Comparison of ENCODE assay signal across 21 cellular contexts in genomic region chr13:20519887-20520286, GRCh38. TPM values are rescaled to one million over a fixed set of nuclear protein-coding genes. Genes with fewer than 3 reads are reported as not detected.
DNase-seq lines count a peak whose midpoint lies in the region; ATAC-seq and TF ChIP-seq lines count a peak whose summit lies in the region.
"Had no signal": no experiment of that assay in that cellular context is flagged by ENCODE, and none has a peak within 500 bp of the region (broad histone marks: within the 10 kb centered on the region; RNA-seq: fewer than 3 reads in every experiment).

No MANE protein-coding gene starts in this region.

- DNase-seq in AG10803 (ENCODE audit: low read depth) (peak; percentile 17), kidney glomerular epithelial cell (lab: John Stamatoyannopoulos, UW) (peak; percentile 23), mesenchymal stem cell (no peak), upper lobe of left lung (no peak), NCI-H2107 treated with DMSO at 0.1 percent for 48 hours (lab: John Stamatoyannopoulos, UW; ENCODE audit: unreplicated experiment) (no peak), amniotic stem cell (lab: John Stamatoyannopoulos, UW) (no peak)
- DNase-seq in CD8-positive, alpha-beta memory T cell: no peak
- DNase-seq: AML-193, Caco-2, EL, KBM-7, MV-4-11, NCI-H1417 treated with DMSO at 0.1 percent for 48 hours, NCI-H1930, NCI-H2171 treated with DMSO at 0.1 percent for 48 hours, NCI-H446 treated with DMSO at 0.1 percent for 48 hours, NCI-H748 treated with DMSO at 0.1 percent for 48 hours, OCI-M1 had no signal

- no peak overlapping the region for H3K4ac ChIP-seq in mesenchymal stem cell (ENCODE audit: low read depth in 1 of 2, low read length in 2 of 2)

- peaks cover 27% of the 10 kb centered on the region for H3K79me1 ChIP-seq in mesenchymal stem cell (replicated peaks; ENCODE audit: low read length, poor library complexity, severe bottlenecking)

- H3K4me3 Mint-ChIP-seq in CD8-positive, alpha-beta memory T cell: peak overlapping the region in 1 of 7 donors; percentile 78
- H3K4me3 Mint-ChIP-seq: CD14-positive monocyte had no signal

- WGBS in mesenchymal stem cell: 71% methylated on average over 1 of the region's 1 CpG
- WGBS in upper lobe of left lung, 2 donors: 82 to 92% methylated on average over 1 of the region's 1 CpG

- no peak overlapping the region for H3K18ac ChIP-seq in mesenchymal stem cell (ENCODE audit: low read depth in 1 of 2, low read length in 2 of 2)

- H3K9me3 ChIP-seq in duodenal mucosa (ENCODE audit: control insufficient read depth in 1 of 2, low read length in 2 of 2) (no peaks in the 10 kb centered on the region), mesenchymal stem cell (ENCODE audit: control insufficient read depth, low read length) (no peaks in the 10 kb centered on the region), upper lobe of left lung (no peaks in the 10 kb centered on the region)
- H3K9me3 ChIP-seq in CD8-positive, alpha-beta memory T cell (ENCODE audit: low read length): no peaks in the 10 kb centered on the region
- H3K9me3 ChIP-seq: Caco-2 had no signal

- H3K14ac ChIP-seq in mesenchymal stem cell (ENCODE audit: low read length in 2 of 2): no peak overlapping the region

- TF ChIP-seq POLR2A in upper lobe of left lung (IDR thresholded peaks at IDR 0.05): no peak

- H4K91ac ChIP-seq in mesenchymal stem cell (ENCODE audit: low read length): no peak overlapping the region

- POLR2A ChIA-PET in CD8-positive, alpha-beta memory T cell (lab: Charles Lee): no interaction called here

- peaks cover 4 to 15% (median 10%) of the 10 kb centered on the region in 3 donors for H3K4me1 Mint-ChIP-seq in CD8-positive, alpha-beta memory T cell

- H3K4me2 ChIP-seq in mesenchymal stem cell (ENCODE audit: low read length, poor library complexity, severe bottlenecking): no peak overlapping the region

- H2BK5ac ChIP-seq in mesenchymal stem cell (ENCODE audit: low read depth, low read length, poor library complexity, severe bottlenecking): no peak overlapping the region

- H3K27me3 Mint-ChIP-seq in CD8-positive, alpha-beta memory T cell: no peaks in the 10 kb centered on the region

- H3K27ac ChIP-seq in duodenal mucosa (ENCODE audit: low read depth, low read length) (peak overlapping the region; percentile 58), mesenchymal stem cell (ENCODE audit: low read length, poor library complexity, severe bottlenecking) (peak overlapping the region; percentile 59), upper lobe of left lung (no peak overlapping the region)
- no peak overlapping the region for H3K27ac ChIP-seq in CD8-positive, alpha-beta memory T cell (ENCODE audit: low read depth, low read length)
- H3K27ac ChIP-seq: RWPE1 had no signal

- H3K4me1 ChIP-seq in duodenal mucosa (ENCODE audit: control insufficient read depth in 1 of 2, insufficient read depth in 2 of 2, low read length in 2 of 2) (peaks cover 21 to 38% of the 10 kb centered on the region in 2 donors), mesenchymal stem cell (ENCODE audit: control insufficient read depth, insufficient read depth, low read depth, low read length) (peaks cover 14% of the 10 kb centered on the region), upper lobe of left lung (peaks cover 5 to 9% (median 6%) of the 10 kb centered on the region in 4 donors)
- peaks cover 3% of the 10 kb centered on the region for H3K4me1 ChIP-seq in CD8-positive, alpha-beta memory T cell (ENCODE audit: insufficient read depth, low read length)
- H3K4me1 ChIP-seq: Caco-2 had no signal

- CTCF ChIA-PET in CD8-positive, alpha-beta memory T cell (lab: Charles Lee): no interaction called here

- H3K4me3 ChIP-seq in AG10803 (ENCODE audit: low read length) (no peak overlapping the region), duodenal mucosa (ENCODE audit: low read depth in 1 of 2, low read length in 2 of 2) (peak overlapping the region; percentile 24 to 40), mesenchymal stem cell (ENCODE audit: insufficient read depth in 1 of 2, low read depth in 1 of 2, low read length in 2 of 2) (no peak overlapping the region), upper lobe of left lung (no peak overlapping the region)
- no peak overlapping the region for H3K4me3 ChIP-seq in CD8-positive, alpha-beta memory T cell (ENCODE audit: low read length)

- TF ChIP-seq CTCF in AG10803 (conservative IDR thresholded peaks at IDR 0.05; ENCODE audit: low read length): no peak
- no peak for TF ChIP-seq CTCF in upper lobe of left lung (IDR thresholded peaks at IDR 0.05)

- H2AFZ ChIP-seq in mesenchymal stem cell (ENCODE audit: low read depth, low read length): no peak overlapping the region

- H2AK5ac ChIP-seq in mesenchymal stem cell (ENCODE audit: low read length, severe bottlenecking): peak overlapping the region; percentile 23

- H3K27me3 ChIP-seq in duodenal mucosa (ENCODE audit: control insufficient read depth in 1 of 2, insufficient read depth in 2 of 2, low read length in 2 of 2) (no peaks in the 10 kb centered on the region), mesenchymal stem cell (ENCODE audit: control insufficient read depth in 1 of 2, insufficient read depth in 1 of 2, low read length in 2 of 2) (no peaks in the 10 kb centered on the region), upper lobe of left lung (no peaks in the 10 kb centered on the region)
- H3K27me3 ChIP-seq in CD8-positive, alpha-beta memory T cell (ENCODE audit: insufficient read depth, low read length, poor library complexity, severe bottlenecking): no peaks in the 10 kb centered on the region

- no peaks in the 10 kb centered on the region for H3K9me3 Mint-ChIP-seq in CD8-positive, alpha-beta memory T cell
- H3K9me3 Mint-ChIP-seq: CD14-positive monocyte had no signal

- ATAC-seq in upper lobe of left lung (ENCODE audit: low FRiP score in 2 of 2): no peak

- H2BK120ac ChIP-seq in mesenchymal stem cell (ENCODE audit: low read depth, low read length): no peak overlapping the region

- no peak overlapping the region for H2BK15ac ChIP-seq in mesenchymal stem cell (ENCODE audit: low read depth, poor library complexity, severe bottlenecking)

- no peak overlapping the region for H3K9ac ChIP-seq in duodenal mucosa (ENCODE audit: low read depth in 1 of 2, low read length in 2 of 2)
- H3K9ac ChIP-seq in mesenchymal stem cell (ENCODE audit: low read length): no peak overlapping the region

- H3K36me3 ChIP-seq in duodenal mucosa (ENCODE audit: control insufficient read depth in 1 of 2, insufficient read depth in 2 of 2, low read length in 2 of 2) (no peaks in the 10 kb centered on the region), mesenchymal stem cell (ENCODE audit: control insufficient read depth in 1 of 2, insufficient read depth in 2 of 2, low read depth in 1 of 2, low read length in 2 of 2) (no peaks in the 10 kb centered on the region), upper lobe of left lung (no peaks in the 10 kb centered on the region)
- H3K36me3 ChIP-seq in CD8-positive, alpha-beta memory T cell (ENCODE audit: insufficient read depth, low read length): no peaks in the 10 kb centered on the region

- no peak overlapping the region for H3K23ac ChIP-seq in mesenchymal stem cell (ENCODE audit: low read length in 2 of 2)

- no peak overlapping the region for H4K8ac ChIP-seq in mesenchymal stem cell (ENCODE audit: low read length)

- H2BK12ac ChIP-seq in mesenchymal stem cell (ENCODE audit: low read length in 2 of 2): no peak overlapping the region

- TF ChIP-seq EP300 in upper lobe of left lung (IDR thresholded peaks at IDR 0.05): no peak

- no peaks in the 10 kb centered on the region for H3K36me3 Mint-ChIP-seq in CD8-positive, alpha-beta memory T cell

- no peak overlapping the region for H3K27ac Mint-ChIP-seq in CD8-positive, alpha-beta memory T cell

RNA-seq across cellular contexts. Expression of gene CRYL1, which starts 5.8 kb away (rescaled TPM):
- 5.0 TPM for polyA plus RNA-seq in mesenchymal stem cell (2013, experiment 1 of 2)
- 4.7 TPM for polyA plus RNA-seq in mesenchymal stem cell (2013, experiment 2 of 2)
- total RNA-seq in CD8-positive, alpha-beta memory T cell: 1 to 10 TPM; 7.2 to 7.8 TPM
- polyA plus RNA-seq in CD8-positive, alpha-beta memory T cell: 36.1 TPM
- 10 to 100 TPM; 22.2 to 38.9 (median 28.7) TPM for total RNA-seq in upper lobe of left lung

RNA-seq across cellular contexts. Expression of gene IFT88, which starts 47.1 kb away (rescaled TPM):
- polyA plus RNA-seq in mesenchymal stem cell (2013, experiment 1 of 2): 7.2 TPM
- polyA plus RNA-seq in mesenchymal stem cell (2013, experiment 2 of 2): 7.1 TPM
- 1 to 10 TPM; 4.2 to 4.9 TPM for total RNA-seq in CD8-positive, alpha-beta memory T cell
- polyA plus RNA-seq in CD8-positive, alpha-beta memory T cell: 7.2 TPM
- 10 to 100 TPM in 4 of 6 donors, 1 to 10 TPM in 2; 5.5 to 55.5 (median 15.5) TPM for total RNA-seq in upper lobe of left lung

Comparison
In these comparisons a context has a peak if more than half of its experiments do, and no peak if none do; other contexts are left out.
1. DNase-seq: peak in AG10803 (single experiment) and kidney glomerular epithelial cell (single experiment); none in mesenchymal stem cell (single experiment), CD8-positive, alpha-beta memory T cell (0 of 5), upper lobe of left lung (0 of 2), NCI-H2107 treated with DMSO at 0.1 percent for 48 hours (single experiment) and amniotic stem cell (single experiment).
2. H3K4me3 ChIP-seq: peak in duodenal mucosa (2 of 2); none in AG10803 (single experiment), mesenchymal stem cell (0 of 2), CD8-positive, alpha-beta memory T cell (single experiment) and upper lobe of left lung (0 of 4).
3. H3K27ac ChIP-seq: peak in duodenal mucosa (single experiment) and mesenchymal stem cell (single experiment); none in CD8-positive, alpha-beta memory T cell (single experiment) and upper lobe of left lung (0 of 4).